In the genomic region with DNA sequence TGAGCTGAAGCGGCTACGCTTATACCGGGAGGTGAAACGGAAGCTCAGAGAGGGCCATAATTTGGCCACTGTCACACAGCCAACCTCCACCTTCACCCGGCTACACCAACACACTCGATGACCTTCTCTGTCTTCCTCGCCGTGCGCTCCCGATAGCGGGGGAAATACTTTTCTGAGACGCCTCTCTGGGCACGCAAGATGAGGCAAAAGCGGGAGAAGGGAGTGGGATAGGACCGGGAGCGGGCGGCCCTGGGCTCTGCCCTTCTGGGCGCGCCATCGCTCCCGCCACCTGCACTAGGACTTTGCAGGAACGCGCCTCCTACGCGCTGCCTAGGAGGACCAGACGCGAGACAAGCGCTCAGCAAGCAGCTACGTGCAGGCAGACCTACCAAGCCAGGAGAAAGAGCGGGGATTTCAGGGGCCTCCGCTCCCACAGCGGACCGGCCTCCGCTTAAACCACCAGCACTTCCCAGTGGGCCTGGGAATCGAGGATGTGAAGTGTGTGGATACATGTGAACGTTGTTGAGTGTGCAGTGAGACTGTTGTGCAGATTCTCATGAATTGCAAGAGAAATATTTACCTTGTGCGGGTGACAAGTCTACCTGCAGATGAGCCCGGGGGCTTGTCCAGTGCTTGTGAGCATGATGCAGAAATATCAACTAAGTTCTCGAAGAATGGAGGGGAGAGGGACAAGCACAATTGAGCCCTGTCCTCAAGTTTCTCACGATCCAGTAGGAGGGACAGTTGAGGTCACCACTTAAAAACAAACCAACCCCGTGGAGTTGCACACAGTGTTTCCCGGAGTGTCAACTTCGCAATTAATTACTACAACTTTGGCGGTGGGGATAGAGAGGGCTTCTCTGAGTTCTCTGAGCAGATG, we compare ENCODE assay signal across 1 cellular context.
TF ChIP-seq lines count a peak whose summit lies in the region.

No MANE protein-coding gene starts in this region.

TF ChIP-seq in HepG2, 621 proteins besides CTCF, POLR2A, EP300 and RAD21 (continued from another document and continues in another):
- TF ChIP-seq, protein P1, sequence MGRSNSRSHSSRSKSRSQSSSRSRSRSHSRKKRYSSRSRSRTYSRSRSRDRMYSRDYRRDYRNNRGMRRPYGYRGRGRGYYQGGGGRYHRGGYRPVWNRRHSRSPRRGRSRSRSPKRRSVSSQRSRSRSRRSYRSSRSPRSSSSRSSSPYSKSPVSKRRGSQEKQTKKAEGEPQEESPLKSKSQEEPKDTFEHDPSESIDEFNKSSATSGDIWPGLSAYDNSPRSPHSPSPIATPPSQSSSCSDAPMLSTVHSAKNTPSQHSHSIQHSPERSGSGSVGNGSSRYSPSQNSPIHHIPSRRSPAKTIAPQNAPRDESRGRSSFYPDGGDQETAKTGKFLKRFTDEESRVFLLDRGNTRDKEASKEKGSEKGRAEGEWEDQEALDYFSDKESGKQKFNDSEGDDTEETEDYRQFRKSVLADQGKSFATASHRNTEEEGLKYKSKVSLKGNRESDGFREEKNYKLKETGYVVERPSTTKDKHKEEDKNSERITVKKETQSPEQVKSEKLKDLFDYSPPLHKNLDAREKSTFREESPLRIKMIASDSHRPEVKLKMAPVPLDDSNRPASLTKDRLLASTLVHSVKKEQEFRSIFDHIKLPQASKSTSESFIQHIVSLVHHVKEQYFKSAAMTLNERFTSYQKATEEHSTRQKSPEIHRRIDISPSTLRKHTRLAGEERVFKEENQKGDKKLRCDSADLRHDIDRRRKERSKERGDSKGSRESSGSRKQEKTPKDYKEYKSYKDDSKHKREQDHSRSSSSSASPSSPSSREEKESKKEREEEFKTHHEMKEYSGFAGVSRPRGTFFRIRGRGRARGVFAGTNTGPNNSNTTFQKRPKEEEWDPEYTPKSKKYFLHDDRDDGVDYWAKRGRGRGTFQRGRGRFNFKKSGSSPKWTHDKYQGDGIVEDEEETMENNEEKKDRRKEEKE (IDR thresholded peaks at IDR 0.05) = no peak
- TF ChIP-seq, protein P2, sequence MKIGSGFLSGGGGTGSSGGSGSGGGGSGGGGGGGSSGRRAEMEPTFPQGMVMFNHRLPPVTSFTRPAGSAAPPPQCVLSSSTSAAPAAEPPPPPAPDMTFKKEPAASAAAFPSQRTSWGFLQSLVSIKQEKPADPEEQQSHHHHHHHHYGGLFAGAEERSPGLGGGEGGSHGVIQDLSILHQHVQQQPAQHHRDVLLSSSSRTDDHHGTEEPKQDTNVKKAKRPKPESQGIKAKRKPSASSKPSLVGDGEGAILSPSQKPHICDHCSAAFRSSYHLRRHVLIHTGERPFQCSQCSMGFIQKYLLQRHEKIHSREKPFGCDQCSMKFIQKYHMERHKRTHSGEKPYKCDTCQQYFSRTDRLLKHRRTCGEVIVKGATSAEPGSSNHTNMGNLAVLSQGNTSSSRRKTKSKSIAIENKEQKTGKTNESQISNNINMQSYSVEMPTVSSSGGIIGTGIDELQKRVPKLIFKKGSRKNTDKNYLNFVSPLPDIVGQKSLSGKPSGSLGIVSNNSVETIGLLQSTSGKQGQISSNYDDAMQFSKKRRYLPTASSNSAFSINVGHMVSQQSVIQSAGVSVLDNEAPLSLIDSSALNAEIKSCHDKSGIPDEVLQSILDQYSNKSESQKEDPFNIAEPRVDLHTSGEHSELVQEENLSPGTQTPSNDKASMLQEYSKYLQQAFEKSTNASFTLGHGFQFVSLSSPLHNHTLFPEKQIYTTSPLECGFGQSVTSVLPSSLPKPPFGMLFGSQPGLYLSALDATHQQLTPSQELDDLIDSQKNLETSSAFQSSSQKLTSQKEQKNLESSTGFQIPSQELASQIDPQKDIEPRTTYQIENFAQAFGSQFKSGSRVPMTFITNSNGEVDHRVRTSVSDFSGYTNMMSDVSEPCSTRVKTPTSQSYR (CRISPR knock-in tag; IDR thresholded peaks at IDR 0.05; ENCODE audit: borderline replicate concordance) = no peak
- TF ChIP-seq SAFB2 (CRISPR knock-in tag; IDR thresholded peaks at IDR 0.05; ENCODE audit: borderline replicate concordance, low read depth) = no peak
- no peak for TF ChIP-seq ERF (CRISPR knock-in tag; IDR thresholded peaks at IDR 0.05)
- TF ChIP-seq ZNF773 (CRISPR knock-in tag; IDR thresholded peaks at IDR 0.05; ENCODE audit: borderline replicate concordance) = no peak
- TF ChIP-seq ZKSCAN8 (CRISPR knock-in tag; IDR thresholded peaks at IDR 0.05; ENCODE audit: borderline replicate concordance) = no peak
- TF ChIP-seq RBM22 (optimal IDR thresholded peaks at IDR 0.05; ENCODE audit: low read length) = no peak
- TF ChIP-seq FOSL2 (CRISPR knock-in tag; IDR thresholded peaks at IDR 0.05) = no peak
- TF ChIP-seq PRDM15 (CRISPR knock-in tag; IDR thresholded peaks at IDR 0.05) = no peak
- TF ChIP-seq, protein P3, sequence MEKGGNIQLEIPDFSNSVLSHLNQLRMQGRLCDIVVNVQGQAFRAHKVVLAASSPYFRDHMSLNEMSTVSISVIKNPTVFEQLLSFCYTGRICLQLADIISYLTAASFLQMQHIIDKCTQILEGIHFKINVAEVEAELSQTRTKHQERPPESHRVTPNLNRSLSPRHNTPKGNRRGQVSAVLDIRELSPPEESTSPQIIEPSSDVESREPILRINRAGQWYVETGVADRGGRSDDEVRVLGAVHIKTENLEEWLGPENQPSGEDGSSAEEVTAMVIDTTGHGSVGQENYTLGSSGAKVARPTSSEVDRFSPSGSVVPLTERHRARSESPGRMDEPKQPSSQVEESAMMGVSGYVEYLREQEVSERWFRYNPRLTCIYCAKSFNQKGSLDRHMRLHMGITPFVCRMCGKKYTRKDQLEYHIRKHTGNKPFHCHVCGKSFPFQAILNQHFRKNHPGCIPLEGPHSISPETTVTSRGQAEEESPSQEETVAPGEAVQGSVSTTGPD (CRISPR knock-in tag; IDR thresholded peaks at IDR 0.05) = no peak
- 0 out of 2 replicates have a peak, but pooled peaks have one; percentile 13 for TF ChIP-seq ZNF563 (CRISPR knock-in tag; IDR thresholded peaks at IDR 0.05)
- no peak for TF ChIP-seq ZNF225 (CRISPR knock-in tag; IDR thresholded peaks at IDR 0.05)
- no peak for TF ChIP-seq TFDP1 (CRISPR knock-in tag; IDR thresholded peaks at IDR 0.05; ENCODE audit: borderline replicate concordance)
- no peak for TF ChIP-seq ZNF296 (CRISPR knock-in tag; conservative IDR thresholded peaks at IDR 0.05)
- TF ChIP-seq, protein P4, sequence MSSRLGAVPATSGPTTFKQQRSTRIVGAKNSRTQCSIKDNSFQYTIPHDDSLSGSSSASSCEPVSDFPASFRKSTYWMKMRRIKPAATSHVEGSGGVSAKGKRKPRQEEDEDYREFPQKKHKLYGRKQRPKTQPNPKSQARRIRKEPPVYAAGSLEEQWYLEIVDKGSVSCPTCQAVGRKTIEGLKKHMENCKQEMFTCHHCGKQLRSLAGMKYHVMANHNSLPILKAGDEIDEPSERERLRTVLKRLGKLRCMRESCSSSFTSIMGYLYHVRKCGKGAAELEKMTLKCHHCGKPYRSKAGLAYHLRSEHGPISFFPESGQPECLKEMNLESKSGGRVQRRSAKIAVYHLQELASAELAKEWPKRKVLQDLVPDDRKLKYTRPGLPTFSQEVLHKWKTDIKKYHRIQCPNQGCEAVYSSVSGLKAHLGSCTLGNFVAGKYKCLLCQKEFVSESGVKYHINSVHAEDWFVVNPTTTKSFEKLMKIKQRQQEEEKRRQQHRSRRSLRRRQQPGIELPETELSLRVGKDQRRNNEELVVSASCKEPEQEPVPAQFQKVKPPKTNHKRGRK (CRISPR knock-in tag; IDR thresholded peaks at IDR 0.05) = no peak
- TF ChIP-seq ISX (CRISPR knock-in tag; conservative IDR thresholded peaks at IDR 0.05) = no peak
- TF ChIP-seq HMGA1 (CRISPR knock-in tag; conservative IDR thresholded peaks at IDR 0.05) = no peak
- TF ChIP-seq NFKB2 (CRISPR knock-in tag; IDR thresholded peaks at IDR 0.05; ENCODE audit: borderline replicate concordance) = no peak
- no peak for TF ChIP-seq ZNF33B (CRISPR knock-in tag; IDR thresholded peaks at IDR 0.05)
- TF ChIP-seq ZNF709 (CRISPR knock-in tag; IDR thresholded peaks at IDR 0.05) = peak; percentile 64; the same call in 1 of the 2 replicates
- no peak for TF ChIP-seq LRRFIP1 (CRISPR knock-in tag; conservative IDR thresholded peaks at IDR 0.05)
- TF ChIP-seq MEIS2 (CRISPR knock-in tag; IDR thresholded peaks at IDR 0.05) = no peak
- no peak for TF ChIP-seq ZNF234 (CRISPR knock-in tag; conservative IDR thresholded peaks at IDR 0.05)
- no peak for TF ChIP-seq DBP (CRISPR knock-in tag; IDR thresholded peaks at IDR 0.05; ENCODE audit: not compliant biosample characterization)
- no peak for TF ChIP-seq DNMT3B (CRISPR knock-in tag; conservative IDR thresholded peaks at IDR 0.05)
- TF ChIP-seq HOXD1 (CRISPR knock-in tag; IDR thresholded peaks at IDR 0.05) = no peak
- TF ChIP-seq PHF21A (CRISPR knock-in tag; IDR thresholded peaks at IDR 0.05) = no peak
- no peak for TF ChIP-seq FOXK2 (IDR thresholded peaks at IDR 0.05)
- no peak for TF ChIP-seq ZNF20 (CRISPR knock-in tag; IDR thresholded peaks at IDR 0.05)
- no peak for TF ChIP-seq ZNF143 (CRISPR knock-in tag; IDR thresholded peaks at IDR 0.05)
- TF ChIP-seq ZBTB38 (CRISPR knock-in tag; IDR thresholded peaks at IDR 0.05) = 0 out of 2 replicates have a peak, but pooled peaks have one; percentile 17
- TF ChIP-seq, protein P5, sequence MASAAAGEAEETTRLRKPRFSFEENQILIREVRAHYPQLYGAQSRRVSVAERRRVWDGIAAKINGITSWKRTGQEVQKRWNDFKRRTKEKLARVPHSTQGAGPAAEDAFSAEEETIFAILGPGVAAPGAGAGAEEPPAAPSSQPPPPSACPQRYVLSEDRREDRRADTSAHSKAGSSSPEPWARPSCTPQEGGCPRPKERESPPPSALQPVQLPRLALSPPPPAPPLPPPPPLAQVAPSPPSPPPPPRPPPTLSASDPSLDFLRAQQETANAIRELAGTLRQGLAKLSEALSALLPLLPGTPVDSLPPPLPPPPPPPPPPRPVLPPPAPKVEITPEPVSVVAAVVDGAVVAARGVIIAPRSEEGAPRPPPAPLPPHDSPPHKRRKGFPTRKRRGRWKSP (CRISPR knock-in tag; IDR thresholded peaks at IDR 0.05) = peak; percentile 7; the same call in 1 of the 2 replicates
- TF ChIP-seq, protein P6, sequence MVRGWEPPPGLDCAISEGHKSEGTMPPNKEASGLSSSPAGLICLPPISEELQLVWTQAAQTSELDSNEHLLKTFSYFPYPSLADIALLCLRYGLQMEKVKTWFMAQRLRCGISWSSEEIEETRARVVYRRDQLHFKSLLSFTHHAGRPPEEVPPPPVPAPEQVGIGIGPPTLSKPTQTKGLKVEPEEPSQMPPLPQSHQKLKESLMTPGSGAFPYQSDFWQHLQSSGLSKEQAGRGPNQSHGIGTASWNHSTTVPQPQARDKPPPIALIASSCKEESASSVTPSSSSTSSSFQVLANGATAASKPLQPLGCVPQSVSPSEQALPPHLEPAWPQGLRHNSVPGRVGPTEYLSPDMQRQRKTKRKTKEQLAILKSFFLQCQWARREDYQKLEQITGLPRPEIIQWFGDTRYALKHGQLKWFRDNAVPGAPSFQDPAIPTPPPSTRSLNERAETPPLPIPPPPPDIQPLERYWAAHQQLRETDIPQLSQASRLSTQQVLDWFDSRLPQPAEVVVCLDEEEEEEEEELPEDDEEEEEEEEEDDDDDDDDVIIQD (CRISPR knock-in tag; IDR thresholded peaks at IDR 0.05; ENCODE audit: low read depth) = no peak
